ENCODE assay signal across 8 cellular contexts in genomic region chr17:59963738-59964454, GRCh38. TPM values are rescaled to one million over a fixed set of nuclear protein-coding genes. Genes with fewer than 3 reads are reported as not detected.
DNase-seq lines count a peak whose midpoint lies in the region; ATAC-seq and TF ChIP-seq lines count a peak whose summit lies in the region.

No MANE protein-coding gene starts in this region.

- H3K9me3 Mint-ChIP-seq in activated CD8-positive, alpha-beta memory T cell treated with anti-CD3 and anti-CD28 coated beads, Interleukin-2, amount 10 ng/mL, durations not matched to agents 7 days and 5 days (ENCODE audit: low read depth), result no peaks in the 10 kb centered on the region
- H3K9me3 Mint-ChIP-seq in endothelial cell (ENCODE audit: unreplicated experiment) (no peaks in the 10 kb centered on the region), mesothelial cell of epicardium (no peaks in the 10 kb centered on the region)

- CTCF ChIA-PET in activated CD8-positive, alpha-beta memory T cell treated with anti-CD3 and anti-CD28 coated beads, Interleukin-2, amount 10 ng/mL, durations not matched to agents 7 days and 5 days (lab: Charles Lee), result interaction anchor here (0.6 to 1.6 kb wide), 6 partner anchors 49 to 663 kb away, joined by 3 to 10 read pairs (median 4); partner anchors contain the start of gene TUBD1

- peak; percentile 41 for ATAC-seq in HG03025 (IDR thresholded peaks at IDR 0.05; ENCODE audit: low FRiP score, unreplicated experiment)
- ATAC-seq in activated CD8-positive, alpha-beta memory T cell treated with anti-CD3 and anti-CD28 coated beads, Interleukin-2, amount 10 ng/mL, durations not matched to agents 7 days and 5 days, result peak; percentile 41

- H3K4me3 Mint-ChIP-seq in activated CD8-positive, alpha-beta memory T cell treated with anti-CD3 and anti-CD28 coated beads, Interleukin-2, amount 10 ng/mL, durations not matched to agents 7 days and 5 days, result peak overlapping the region; percentile 80
- H3K4me3 Mint-ChIP-seq in endothelial cell (ENCODE audit: unreplicated experiment) (peak overlapping the region; percentile 89), mesothelial cell of epicardium (peak overlapping the region; percentile 85)

- H3K36me3 Mint-ChIP-seq in activated CD8-positive, alpha-beta memory T cell treated with anti-CD3 and anti-CD28 coated beads, Interleukin-2, amount 10 ng/mL, durations not matched to agents 7 days and 5 days, result peaks cover 8% of the 10 kb centered on the region
- no peaks in the 10 kb centered on the region for H3K36me3 Mint-ChIP-seq in endothelial cell (ENCODE audit: low read depth, unreplicated experiment)
- peaks cover 6% of the 10 kb centered on the region for H3K36me3 Mint-ChIP-seq in mesothelial cell of epicardium

- no peak for TF ChIP-seq CTCF in endothelial cell (IDR thresholded peaks at IDR 0.05; ENCODE audit: unreplicated experiment)
- no peak for TF ChIP-seq CTCF in mesothelial cell of epicardium (IDR thresholded peaks at IDR 0.05; ENCODE audit: unreplicated experiment)

- peaks cover 19% of the 10 kb centered on the region for H3K4me1 Mint-ChIP-seq in activated CD8-positive, alpha-beta memory T cell treated with anti-CD3 and anti-CD28 coated beads, Interleukin-2, amount 10 ng/mL, durations not matched to agents 7 days and 5 days
- H3K4me1 Mint-ChIP-seq in endothelial cell (ENCODE audit: unreplicated experiment), result peaks cover 11% of the 10 kb centered on the region
- H3K4me1 Mint-ChIP-seq in mesothelial cell of epicardium, result peaks cover 16% of the 10 kb centered on the region

- peak overlapping the region; percentile 92 for H3K27ac Mint-ChIP-seq in activated CD8-positive, alpha-beta memory T cell treated with anti-CD3 and anti-CD28 coated beads, Interleukin-2, amount 10 ng/mL, durations not matched to agents 7 days and 5 days
- peak overlapping the region; percentile 77 for H3K27ac Mint-ChIP-seq in endothelial cell (ENCODE audit: unreplicated experiment)
- peak overlapping the region; percentile 98 for H3K27ac Mint-ChIP-seq in mesothelial cell of epicardium

- H3K27me3 Mint-ChIP-seq in activated CD8-positive, alpha-beta memory T cell treated with anti-CD3 and anti-CD28 coated beads, Interleukin-2, amount 10 ng/mL, durations not matched to agents 7 days and 5 days, result no peaks in the 10 kb centered on the region
- peaks cover 1% of the 10 kb centered on the region for H3K27me3 Mint-ChIP-seq in endothelial cell (ENCODE audit: unreplicated experiment)
- H3K27me3 Mint-ChIP-seq in mesothelial cell of epicardium (ENCODE audit: low read depth), result peaks cover 1% of the 10 kb centered on the region

- DNase-seq in NCI-H2171 (lab: John Stamatoyannopoulos, UW) (peak; percentile 5), NCI-H2171 treated with DMSO at 0.1 percent for 48 hours (lab: John Stamatoyannopoulos, UW) (no peak), NCI-H460 (ENCODE audit: extremely low read depth, low read depth) (peak; percentile 31), endothelial cell (ENCODE audit: low spot score) (peak; percentile 25), mesothelial cell of epicardium (ENCODE audit: low spot score in 2 of 2, unreplicated experiment in 2 of 2) (peak in 1 of 2 experiments; percentile 47)
- DNase-seq in activated CD8-positive, alpha-beta memory T cell treated with anti-CD3 and anti-CD28 coated beads, Interleukin-2, amount 10 ng/mL, durations not matched to agents 7 days and 5 days, result peak; percentile 63
- peak; percentile 22 to 42 for DNase-seq in stimulated activated CD8-positive, alpha-beta memory T cell treated with anti-CD3 and anti-CD28 coated beads, Interleukin-15, amount 100 ng/mL, for 48 hours (ENCODE audit: low read depth in 2 of 2)

RNA-seq across cellular contexts. Expression of gene RNFT1, which starts 0.6 kb away (rescaled TPM):
- total RNA-seq in NCI-H460 (2014; rRNA removed; shearing (Covaris generic)), result 20.7 and 22.0 TPM in 2 replicates
- 46.1 and 48.4 TPM in 2 replicates for polyA plus RNA-seq in NCI-H460 (2014; cell fraction: nucleus; rRNA removed)
- 10 to 100 TPM; 16.7 to 17.1 TPM for total RNA-seq in activated CD8-positive, alpha-beta memory T cell treated with anti-CD3 and anti-CD28 coated beads, Interleukin-2, amount 10 ng/mL, durations not matched to agents 7 days and 5 days
- total RNA-seq in endothelial cell (ENCODE audit: unreplicated experiment), result 16.8 TPM
- total RNA-seq in mesothelial cell of epicardium, result 18.5 to 21.6 TPM (median 20.4 TPM) in 3 replicates
